In genomic region chr9:84874583-84874982, GRCh38 we compare ENCODE assay signal across 15 cellular contexts.
DNase-seq lines count a peak whose midpoint lies in the region; ATAC-seq lines count a peak whose summit lies in the region.
"Had no signal": no experiment of that assay in that cellular context is flagged by ENCODE, and none has a peak within 500 bp of the region (broad histone marks: within the 10 kb centered on the region; RNA-seq: fewer than 3 reads in every experiment).

No MANE protein-coding gene starts in this region.

- intact Hi-C loops in left ventricle myocardium superior (cut with micrococcal nuclease) = no loop called here

- H3K27ac ChIP-seq in ACC112 (ENCODE audit: low read depth, low read length) = no peak overlapping the region
- H3K27ac ChIP-seq: VCaP had no signal

- H3K4me1 ChIP-seq in ACC112 (ENCODE audit: control insufficient read depth, insufficient read depth, low read length, unreplicated experiment) = no peaks in the 10 kb centered on the region

- peak overlapping the region; percentile 14 for H2AFZ ChIP-seq in ACC112 (ENCODE audit: low read length, unreplicated experiment)

- H3K27me3 ChIP-seq in ACC112 (ENCODE audit: insufficient read depth, low read length) = no peaks in the 10 kb centered on the region

- H3K4me3 ChIP-seq in ACC112 (ENCODE audit: low read depth, low read length) = no peak overlapping the region

- H3K36me3 ChIP-seq in ACC112 (ENCODE audit: insufficient read depth, low read length) = no peaks in the 10 kb centered on the region

- H3K27me3 Mint-ChIP-seq in activated T-helper 17 cell treated with anti-CD3 and anti-CD28 coated beads, Interleukin-2, amount 50 U/mL, for 72 hours = no peaks in the 10 kb centered on the region
- H3K27me3 Mint-ChIP-seq: activated naive CD8-positive, alpha-beta T cell treated with anti-CD3 and anti-CD28 coated beads, Interleukin-2, amount 10 ng/mL, durations not matched to agents 7 days and 5 days; stimulated activated naive CD8-positive, alpha-beta T cell treated with anti-CD3 and anti-CD28 coated beads, Interleukin-15, Interleukin-2, amounts not matched to agents 100 ng/mL and 50 ng/mL, for 24 hours had no signal

- no peaks in the 10 kb centered on the region for H3K9me3 Mint-ChIP-seq in activated T-helper 17 cell treated with anti-CD3 and anti-CD28 coated beads, Interleukin-2, amount 50 U/mL, for 72 hours
- H3K9me3 Mint-ChIP-seq: stimulated activated naive CD8-positive, alpha-beta T cell treated with anti-CD3 and anti-CD28 coated beads, Interleukin-15, Interleukin-2, amounts not matched to agents 100 ng/mL and 50 ng/mL, for 24 hours had no signal

- peak; percentile 65 for ATAC-seq in activated T-helper 17 cell treated with anti-CD3 and anti-CD28 coated beads, Interleukin-2, amount 50 U/mL, for 72 hours (replicated peaks)
- peak; percentile 67 for ATAC-seq in left ventricle myocardium superior
- ATAC-seq in GM18511 (IDR thresholded peaks at IDR 0.05; ENCODE audit: unreplicated experiment) = no peak

- peak; percentile 11 for DNase-seq in GM03348 (ENCODE audit: low spot score)
- no peak for DNase-seq in left ventricle myocardium superior
- DNase-seq in midbrain (lab: John Stamatoyannopoulos, UW) = no peak
- DNase-seq in NCI-H2107 (lab: John Stamatoyannopoulos, UW) = no peak
- DNase-seq in NCI-H2196 (lab: John Stamatoyannopoulos, UW; ENCODE audit: unreplicated experiment) = no peak
- DNase-seq: activated CD8-positive, alpha-beta memory T cell treated with anti-CD3 and anti-CD28 coated beads, Interleukin-2, amount 50 U/mL, for 48 hours; activated naive CD8-positive, alpha-beta T cell treated with anti-CD3 and anti-CD28 coated beads, Interleukin-2, amount 10 ng/mL, durations not matched to agents 7 days and 5 days; HCEC 1CT; NCI-H1417 treated with DMSO at 0.1 percent for 48 hours; stimulated activated CD4-positive, alpha-beta T cell treated with anti-CD3 and anti-CD28 coated beads, Interleukin-4, amount 100 ng/mL, for 24 hours had no signal

- peak overlapping the region; percentile 13 for H3K4me3 Mint-ChIP-seq in activated T-helper 17 cell treated with anti-CD3 and anti-CD28 coated beads, Interleukin-2, amount 50 U/mL, for 72 hours
- H3K4me3 Mint-ChIP-seq: activated naive CD8-positive, alpha-beta T cell treated with anti-CD3 and anti-CD28 coated beads, Interleukin-2, amount 10 ng/mL, durations not matched to agents 7 days and 5 days; stimulated activated naive CD8-positive, alpha-beta T cell treated with anti-CD3 and anti-CD28 coated beads, Interleukin-15, Interleukin-2, amounts not matched to agents 100 ng/mL and 50 ng/mL, for 24 hours had no signal

- no peaks in the 10 kb centered on the region for H3K36me3 Mint-ChIP-seq in activated T-helper 17 cell treated with anti-CD3 and anti-CD28 coated beads, Interleukin-2, amount 50 U/mL, for 72 hours (ENCODE audit: low read depth)
- H3K36me3 Mint-ChIP-seq: activated naive CD8-positive, alpha-beta T cell treated with anti-CD3 and anti-CD28 coated beads, Interleukin-2, amount 10 ng/mL, durations not matched to agents 7 days and 5 days had no signal

- no peaks in the 10 kb centered on the region for H3K79me2 ChIP-seq in ACC112 (ENCODE audit: control insufficient read depth, insufficient read depth, low read length, unreplicated experiment)

- peaks cover 10% of the 10 kb centered on the region for H3K4me1 Mint-ChIP-seq in activated T-helper 17 cell treated with anti-CD3 and anti-CD28 coated beads, Interleukin-2, amount 50 U/mL, for 72 hours

- peak overlapping the region; percentile 50 for H3K27ac Mint-ChIP-seq in activated T-helper 17 cell treated with anti-CD3 and anti-CD28 coated beads, Interleukin-2, amount 50 U/mL, for 72 hours
- H3K27ac Mint-ChIP-seq: activated naive CD8-positive, alpha-beta T cell treated with anti-CD3 and anti-CD28 coated beads, Interleukin-2, amount 10 ng/mL, durations not matched to agents 7 days and 5 days; stimulated activated naive CD8-positive, alpha-beta T cell treated with anti-CD3 and anti-CD28 coated beads, Interleukin-15, Interleukin-2, amounts not matched to agents 100 ng/mL and 50 ng/mL, for 24 hours had no signal
